14 cellular contexts compared by ENCODE assay signal in genomic region chr1:239707615-239708014, GRCh38.
DNase-seq lines count a peak whose midpoint lies in the region; ATAC-seq and TF ChIP-seq lines count a peak whose summit lies in the region.
"Had no signal": no experiment of that assay in that cellular context is flagged by ENCODE, and none has a peak within 500 bp of the region (broad histone marks: within the 10 kb centered on the region; RNA-seq: fewer than 3 reads in every experiment).

No MANE protein-coding gene starts in this region.

- no peak for TF ChIP-seq CTCF in CD4-positive, alpha-beta T cell (IDR thresholded peaks at IDR 0.05)
- no peak for TF ChIP-seq CTCF in nephron (IDR thresholded peaks at IDR 0.05; ENCODE audit: unreplicated experiment in 3 of 3)

- no peak for DNase-seq in activated T-cell treated with anti-CD3 and anti-CD28 coated beads, Interleukin-2, amount 50 U/mL, for 24 hours
- no peak for DNase-seq in activated T-cell treated with anti-CD3 and anti-CD28 coated beads, Interleukin-2, amount 50 U/mL, for 48 hours
- no peak for DNase-seq in CD4-positive, alpha-beta T cell
- DNase-seq in T-cell: no peak
- DNase-seq: DMS79 treated with DMSO at 0.1 percent for 48 hours, GF-D8, GOT3, H7 had no signal

- peak overlapping the region; percentile 40 for H3K27ac Mint-ChIP-seq in activated T-cell treated with anti-CD3 and anti-CD28 coated beads, Interleukin-2, amount 50 U/mL, for 24 hours
- peak overlapping the region; percentile 66 for H3K27ac Mint-ChIP-seq in CD4-positive, alpha-beta T cell
- H3K27ac Mint-ChIP-seq in T-cell (peak overlapping the region; percentile 48 to 81), nephron (peak overlapping the region; percentile 30 to 65 (median 53))
- H3K27ac Mint-ChIP-seq: B cell had no signal

- intact Hi-C loops in CD4-positive, alpha-beta T cell (cut with DNase I, micrococcal nuclease): no loop called here

- ATAC-seq in CD4-positive, alpha-beta T cell (ENCODE audit: poor library complexity): no peak
- ATAC-seq in T-cell (replicated peaks in 1 of 4) (no peak), GM21825 (IDR thresholded peaks at IDR 0.05; ENCODE audit: unreplicated experiment) (no peak), HG02623 (IDR thresholded peaks at IDR 0.05; ENCODE audit: unreplicated experiment) (no peak)

- H3K27me3 ChIP-seq in CD4-positive, alpha-beta T cell (ENCODE audit: control insufficient read depth, insufficient read depth, low read length): no peaks in the 10 kb centered on the region
- H3K27me3 ChIP-seq: BLaER1 treated with 17β-estradiol and CSF1 and Interleukin-3, amounts not matched to agents 10 nM and 100 nM had no signal

- H3K27me3 Mint-ChIP-seq in activated T-cell treated with anti-CD3 and anti-CD28 coated beads, Interleukin-2, amount 50 U/mL, for 24 hours: no peaks in the 10 kb centered on the region
- no peaks in the 10 kb centered on the region for H3K27me3 Mint-ChIP-seq in CD4-positive, alpha-beta T cell
- H3K27me3 Mint-ChIP-seq in T-cell (no peaks in the 10 kb centered on the region), nephron (ENCODE audit: low read depth) (no peaks in the 10 kb centered on the region)
- H3K27me3 Mint-ChIP-seq: B cell had no signal

- no peaks in the 10 kb centered on the region for H3K9me3 Mint-ChIP-seq in activated T-cell treated with anti-CD3 and anti-CD28 coated beads, Interleukin-2, amount 50 U/mL, for 24 hours
- H3K9me3 Mint-ChIP-seq in CD4-positive, alpha-beta T cell: no peaks in the 10 kb centered on the region
- H3K9me3 Mint-ChIP-seq in T-cell (peaks cover 0 to 4% (median 0%) of the 10 kb centered on the region in 3 donors), nephron (no peaks in the 10 kb centered on the region)

- no peak overlapping the region for H3K4me3 Mint-ChIP-seq in activated T-cell treated with anti-CD3 and anti-CD28 coated beads, Interleukin-2, amount 50 U/mL, for 24 hours
- H3K4me3 Mint-ChIP-seq in CD4-positive, alpha-beta T cell: no peak overlapping the region
- H3K4me3 Mint-ChIP-seq in T-cell (no peak overlapping the region), nephron (no peak overlapping the region)
- H3K4me3 Mint-ChIP-seq: B cell had no signal

- H3K9me3 ChIP-seq in CD4-positive, alpha-beta T cell (ENCODE audit: control insufficient read depth, low read length): no peaks in the 10 kb centered on the region
- H3K9me3 ChIP-seq: BLaER1 treated with 17β-estradiol and CSF1 and Interleukin-3, amounts not matched to agents 10 nM and 100 nM had no signal

- CTCF ChIA-PET in CD4-positive, alpha-beta T cell (lab: Charles Lee): interaction anchor here (0.6 kb wide), 1 partner anchor 23 kb away, joined by 3 read pairs; no protein-coding TSS in a partner anchor
- CTCF ChIA-PET in T-cell (lab: Charles Lee): no interaction called here

- peaks cover 54% of the 10 kb centered on the region for H3K36me3 Mint-ChIP-seq in activated T-cell treated with anti-CD3 and anti-CD28 coated beads, Interleukin-2, amount 50 U/mL, for 24 hours (ENCODE audit: low read depth)
- H3K36me3 Mint-ChIP-seq in CD4-positive, alpha-beta T cell (ENCODE audit: low read depth): peaks cover 55% of the 10 kb centered on the region
- H3K36me3 Mint-ChIP-seq in T-cell (peaks cover 53% of the 10 kb centered on the region), nephron (ENCODE audit: low read depth) (no peaks in the 10 kb centered on the region)

- POLR2A ChIA-PET in CD4-positive, alpha-beta T cell (lab: Charles Lee): interaction anchor here (5.9 kb wide), 1 partner anchor 11 kb away, joined by 50 read pairs; no protein-coding TSS in a partner anchor
- POLR2A ChIA-PET in T-cell (lab: Charles Lee): interaction anchor here (1.2 to 1.4 kb wide), 3 partner anchors 9 to 11 kb away, joined by 3 to 6 read pairs (median 3); no protein-coding TSS in a partner anchor

- peaks cover 51% of the 10 kb centered on the region for H3K4me1 Mint-ChIP-seq in activated T-cell treated with anti-CD3 and anti-CD28 coated beads, Interleukin-2, amount 50 U/mL, for 24 hours (ENCODE audit: low read depth)
- H3K4me1 Mint-ChIP-seq in CD4-positive, alpha-beta T cell (ENCODE audit: low read depth): peaks cover 63% of the 10 kb centered on the region
- H3K4me1 Mint-ChIP-seq in T-cell (peaks cover 44 to 62% (median 46%) of the 10 kb centered on the region in 3 donors), nephron (peaks cover 20% of the 10 kb centered on the region)
- H3K4me1 Mint-ChIP-seq: B cell had no signal

- no peak overlapping the region for H3K27ac ChIP-seq in CD4-positive, alpha-beta T cell (ENCODE audit: low read depth, low read length)
- H3K27ac ChIP-seq: BLaER1 treated with 17β-estradiol and CSF1 and Interleukin-3, amounts not matched to agents 10 nM and 100 nM; HL-60 had no signal
